In the genomic region with DNA sequence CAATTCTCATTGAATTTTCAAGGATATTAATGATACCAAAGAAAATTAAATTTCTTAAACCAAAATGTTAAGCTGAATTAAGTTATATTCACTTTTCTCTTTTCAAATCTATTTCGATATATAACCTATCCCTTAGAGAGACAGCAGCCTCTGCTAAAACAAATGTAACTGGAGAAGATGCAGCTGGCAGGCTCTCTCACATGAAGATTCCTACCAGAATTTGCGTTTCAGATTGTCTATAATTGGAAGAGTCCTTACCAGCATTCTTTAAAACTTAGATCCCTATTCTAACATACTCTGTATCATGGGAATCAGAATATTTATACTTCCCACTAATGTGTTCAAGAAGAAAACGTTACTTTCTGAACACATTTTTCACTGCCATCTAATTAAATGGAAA, we compare ENCODE assay signal across 8 cellular contexts. TPM values are rescaled to one million over a fixed set of nuclear protein-coding genes. Genes with fewer than 3 reads are reported as not detected.
A peak's percentile ranks its signal among the peaks of the same experiment; 100 is the strongest.
DNase-seq lines count a peak whose midpoint lies in the region; ATAC-seq lines count a peak whose summit lies in the region.

No MANE protein-coding gene starts in this region.

- H3K4me1 ChIP-seq in iPS-15b (ENCODE audit: control insufficient read depth, insufficient read depth, low read length): peaks cover 22% of the 10 kb centered on the region
- peaks cover 5% of the 10 kb centered on the region for H3K4me1 ChIP-seq in stomach smooth muscle (ENCODE audit: control insufficient read depth, insufficient read depth, low read length)

- DNase-seq in activated CD4-positive, alpha-beta T cell treated with anti-CD3 and anti-CD28 coated beads for 36 hours: no peak
- DNase-seq in activated CD4-positive, alpha-beta T cell treated with anti-CD3 and anti-CD28 coated beads, Interleukin-2, amount 50 U/mL, for 4 hours: no peak
- no peak for DNase-seq in activated CD8-positive, alpha-beta T cell treated with anti-CD3 and anti-CD28 coated beads, Interleukin-2, amount 10 ng/mL, durations not matched to agents 7 days and 5 days
- DNase-seq in activated effector memory CD4-positive, alpha-beta T cell treated with Interleukin-2 at 50 U/mL for 16 hours: no peak
- no peak for DNase-seq in NCI-H1092 (lab: John Stamatoyannopoulos, UW)
- no peak for DNase-seq in SHP77 treated with DMSO at 0.1 percent for 48 hours (lab: John Stamatoyannopoulos, UW)

- no peaks in the 10 kb centered on the region for H3K27me3 ChIP-seq in iPS-15b (ENCODE audit: control insufficient read depth, insufficient read depth, low read length)
- no peaks in the 10 kb centered on the region for H3K27me3 ChIP-seq in stomach smooth muscle (ENCODE audit: control insufficient read depth in 1 of 2, insufficient read depth in 2 of 2, low read length in 2 of 2)

- H3K9me3 Mint-ChIP-seq in activated CD4-positive, alpha-beta T cell treated with anti-CD3 and anti-CD28 coated beads for 36 hours (ENCODE audit: low read depth): no peaks in the 10 kb centered on the region
- H3K9me3 Mint-ChIP-seq in activated CD8-positive, alpha-beta T cell treated with anti-CD3 and anti-CD28 coated beads, Interleukin-2, amount 10 ng/mL, durations not matched to agents 7 days and 5 days (ENCODE audit: insufficient read depth): no peaks in the 10 kb centered on the region

- H3K4me3 ChIP-seq in iPS-15b (ENCODE audit: low read depth, low read length) (peak overlapping the region; percentile 90), stomach smooth muscle (ENCODE audit: low read length in 2 of 2) (peak overlapping the region; percentile 85 to 91)

- H3K9ac ChIP-seq in iPS-15b (ENCODE audit: low read depth, low read length) (peak overlapping the region; percentile 89), stomach smooth muscle (ENCODE audit: low read length in 2 of 2) (peak overlapping the region; percentile 96 to 98)

- no peaks in the 10 kb centered on the region for H3K27me3 Mint-ChIP-seq in activated CD4-positive, alpha-beta T cell treated with anti-CD3 and anti-CD28 coated beads for 36 hours
- H3K27me3 Mint-ChIP-seq in activated CD8-positive, alpha-beta T cell treated with anti-CD3 and anti-CD28 coated beads, Interleukin-2, amount 10 ng/mL, durations not matched to agents 7 days and 5 days (ENCODE audit: low read depth): no peaks in the 10 kb centered on the region

- peak overlapping the region; percentile 98 for H3K27ac ChIP-seq in stomach smooth muscle (ENCODE audit: low read length)

- POLR2A ChIA-PET in activated CD4-positive, alpha-beta T cell treated with anti-CD3 and anti-CD28 coated beads for 36 hours (lab: Charles Lee): interaction anchor here (0.9 to 1.5 kb wide), 2 partner anchors 25 to 43 kb away, joined by 4 read pairs; no protein-coding TSS in a partner anchor
- POLR2A ChIA-PET in activated CD8-positive, alpha-beta T cell treated with anti-CD3 and anti-CD28 coated beads, Interleukin-2, amount 10 ng/mL, durations not matched to agents 7 days and 5 days (lab: Charles Lee): interaction anchor here (0.9 to 2.2 kb wide), 4 partner anchors 42 to 151 kb away, joined by 3 to 21 read pairs (median 6); a partner anchor contains a TSS

- H3K4me3 Mint-ChIP-seq in activated CD4-positive, alpha-beta T cell treated with anti-CD3 and anti-CD28 coated beads for 36 hours: peak overlapping the region; percentile 78
- H3K4me3 Mint-ChIP-seq in activated CD8-positive, alpha-beta T cell treated with anti-CD3 and anti-CD28 coated beads, Interleukin-2, amount 10 ng/mL, durations not matched to agents 7 days and 5 days: peak overlapping the region; percentile 95

- peaks cover 16% of the 10 kb centered on the region for H3K36me3 Mint-ChIP-seq in activated CD4-positive, alpha-beta T cell treated with anti-CD3 and anti-CD28 coated beads for 36 hours (ENCODE audit: low read depth)
- peaks cover 12% of the 10 kb centered on the region for H3K36me3 Mint-ChIP-seq in activated CD8-positive, alpha-beta T cell treated with anti-CD3 and anti-CD28 coated beads, Interleukin-2, amount 10 ng/mL, durations not matched to agents 7 days and 5 days (ENCODE audit: low read depth)

- H3K36me3 ChIP-seq in iPS-15b (ENCODE audit: control insufficient read depth, insufficient read depth, low read length) (no peaks in the 10 kb centered on the region), stomach smooth muscle (ENCODE audit: control insufficient read depth in 2 of 2, insufficient read depth in 2 of 2, low read length in 2 of 2) (no peaks in the 10 kb centered on the region)

- no peak for ATAC-seq in activated CD4-positive, alpha-beta T cell treated with anti-CD3 and anti-CD28 coated beads for 36 hours
- ATAC-seq in activated CD8-positive, alpha-beta T cell treated with anti-CD3 and anti-CD28 coated beads, Interleukin-2, amount 10 ng/mL, durations not matched to agents 7 days and 5 days: no peak

- intact Hi-C loops in activated CD4-positive, alpha-beta T cell treated with anti-CD3 and anti-CD28 coated beads for 36 hours (cut with DNase I, micrococcal nuclease): loop anchor here (2.0 to 5.0 kb wide), 3 partner anchors 24 to 1030 kb away; a partner anchor contains a TSS

- peaks cover 61% of the 10 kb centered on the region for H3K4me1 Mint-ChIP-seq in activated CD4-positive, alpha-beta T cell treated with anti-CD3 and anti-CD28 coated beads for 36 hours
- peaks cover 59% of the 10 kb centered on the region for H3K4me1 Mint-ChIP-seq in activated CD8-positive, alpha-beta T cell treated with anti-CD3 and anti-CD28 coated beads, Interleukin-2, amount 10 ng/mL, durations not matched to agents 7 days and 5 days (ENCODE audit: low read depth)

- no peaks in the 10 kb centered on the region for H3K9me3 ChIP-seq in iPS-15b (ENCODE audit: control insufficient read depth, insufficient read depth, low read length)
- H3K9me3 ChIP-seq in stomach smooth muscle (ENCODE audit: control insufficient read depth in 2 of 2, low read length in 2 of 2): no peaks in the 10 kb centered on the region

- peak overlapping the region; percentile 83 for H3K27ac Mint-ChIP-seq in activated CD4-positive, alpha-beta T cell treated with anti-CD3 and anti-CD28 coated beads for 36 hours
- H3K27ac Mint-ChIP-seq in activated CD8-positive, alpha-beta T cell treated with anti-CD3 and anti-CD28 coated beads, Interleukin-2, amount 10 ng/mL, durations not matched to agents 7 days and 5 days: peak overlapping the region; percentile 83

- CTCF ChIA-PET in activated CD4-positive, alpha-beta T cell treated with anti-CD3 and anti-CD28 coated beads for 36 hours (lab: Charles Lee): interaction anchor here (0.9 to 2.8 kb wide), 10 partner anchors 9 to 179 kb away, joined by 3 to 14 read pairs (median 4); a partner anchor contains a TSS
- CTCF ChIA-PET in activated CD8-positive, alpha-beta T cell treated with anti-CD3 and anti-CD28 coated beads, Interleukin-2, amount 10 ng/mL, durations not matched to agents 7 days and 5 days (lab: Charles Lee): interaction anchor here (0.7 to 6.1 kb wide), 8 partner anchors 11 to 155 kb away, joined by 3 to 33 read pairs (median 4); no protein-coding TSS in a partner anchor

RNA-seq across cellular contexts. Expression of a gene that starts 1.6 kb away (rescaled TPM):
- 10 to 100 TPM; 60.6 to 72.9 TPM for total RNA-seq in activated CD4-positive, alpha-beta T cell treated with anti-CD3 and anti-CD28 coated beads for 36 hours
- total RNA-seq in activated CD8-positive, alpha-beta T cell treated with anti-CD3 and anti-CD28 coated beads, Interleukin-2, amount 10 ng/mL, durations not matched to agents 7 days and 5 days: 10 to 100 TPM; 52.9 to 53.6 TPM
